Comparison of ENCODE assay signal across 20 cellular contexts in the genomic region with DNA sequence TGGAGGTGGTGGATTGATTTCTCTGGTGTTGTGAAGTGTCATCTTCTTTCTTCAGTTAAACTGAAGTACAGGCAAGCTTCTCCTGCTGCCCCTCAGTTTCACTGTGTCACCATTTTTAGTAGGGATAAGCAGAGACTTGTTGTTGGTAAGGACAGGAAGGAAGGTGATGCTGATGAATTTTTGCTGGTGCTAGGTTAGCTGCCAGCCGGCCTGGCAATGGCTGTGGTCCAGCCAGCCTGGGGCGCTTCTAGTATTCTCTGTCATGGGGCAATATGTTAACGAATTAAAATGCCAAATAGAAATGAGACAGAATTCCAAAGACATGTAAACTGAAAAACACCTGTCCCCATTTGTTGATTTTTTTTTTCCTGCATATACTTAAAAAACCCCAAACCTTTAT.
DNase-seq lines count a peak whose midpoint lies in the region; ATAC-seq, FAIRE-seq and TF ChIP-seq lines count a peak whose summit lies in the region.
"Had no signal": no experiment of that assay in that cellular context is flagged by ENCODE, and none has a peak within 500 bp of the region (broad histone marks: within the 10 kb centered on the region; RNA-seq: fewer than 3 reads in every experiment).

No MANE protein-coding gene starts in this region.

- H3K9me3 Mint-ChIP-seq in MCF 10A (ENCODE audit: unreplicated experiment), result no peaks in the 10 kb centered on the region

- no peak overlapping the region for H3K4me3 Mint-ChIP-seq in MCF 10A (ENCODE audit: unreplicated experiment)

- CTCF ChIA-PET in mammary epithelial cell (lab: Charles Lee; ENCODE audit: low non-redundant PET) (no interaction called here), MCF 10A (lab: Yijun Ruan, JAX) (interaction anchor here (0.6 kb wide), 1 partner anchor 466 kb away, joined by 3 read pairs; no protein-coding TSS in a partner anchor)

- TF ChIP-seq CTCF in mammary epithelial cell (conservative IDR thresholded peaks at IDR 0.05 in 1 of 2, IDR thresholded peaks at IDR 0.05 in 1 of 2; ENCODE audit: extremely low read depth in 1 of 2, insufficient read depth in 1 of 2, low read depth in 1 of 2, low read length in 2 of 2) (no peak), MCF 10A (IDR thresholded peaks at IDR 0.05; ENCODE audit: unreplicated experiment) (no peak), keratinocyte (optimal IDR thresholded peaks at IDR 0.05 in 1 of 3, IDR thresholded peaks at IDR 0.05 in 1 of 3, conservative IDR thresholded peaks at IDR 0.05 in 1 of 3; ENCODE audit: extremely low read depth in 1 of 3, insufficient read depth in 2 of 3, low read length in 3 of 3) (no peak)

- H3K9ac ChIP-seq in mammary epithelial cell (ENCODE audit: insufficient read depth, low read length) (no peak overlapping the region), keratinocyte (ENCODE audit: control insufficient read depth, extremely low read depth, insufficient read depth, low read length) (no peak overlapping the region)

- dilution Hi-C loops in mammary epithelial cell (cut with HindIII; ENCODE audit: low sequenced_read_pairs) (no loop called here), keratinocyte (cut with MboI; ENCODE audit: extremely low pct_ligation_motif_present, low sequenced_read_pairs) (no loop called here)

- POLR2A ChIA-PET in MCF 10A (lab: Yijun Ruan, JAX), result no interaction called here

- no peaks in the 10 kb centered on the region for H4K20me1 ChIP-seq in mammary epithelial cell (ENCODE audit: insufficient read depth, low read length)
- H4K20me1 ChIP-seq in keratinocyte (ENCODE audit: control insufficient read depth, extremely low read depth, insufficient read depth, low read length), result no peaks in the 10 kb centered on the region

- no peaks in the 10 kb centered on the region for H3K27me3 Mint-ChIP-seq in MCF 10A (ENCODE audit: insufficient read depth, unreplicated experiment)

- no peak overlapping the region for H3K27ac Mint-ChIP-seq in MCF 10A (ENCODE audit: low read depth, unreplicated experiment)

- no peaks in the 10 kb centered on the region for H3K27me3 ChIP-seq in mammary epithelial cell (ENCODE audit: insufficient read depth, low read length)
- H3K27me3 ChIP-seq in keratinocyte (ENCODE audit: control insufficient read depth, extremely low read depth, insufficient read depth, low read length), result no peaks in the 10 kb centered on the region
- H3K27me3 ChIP-seq: MG63, SJSA1 had no signal

- H3K27ac ChIP-seq in mammary epithelial cell (ENCODE audit: insufficient read depth, low read depth, low read length) (no peak overlapping the region), keratinocyte (ENCODE audit: control insufficient read depth, insufficient read depth, low read length) (no peak overlapping the region)
- H3K27ac ChIP-seq: SJSA1 had no signal

- H3K79me2 ChIP-seq in mammary epithelial cell (ENCODE audit: insufficient read depth, low read length) (no peaks in the 10 kb centered on the region), keratinocyte (ENCODE audit: control insufficient read depth, insufficient read depth, low read length) (no peaks in the 10 kb centered on the region)

- H2AFZ ChIP-seq in mammary epithelial cell (ENCODE audit: low read depth, low read length), result no peak overlapping the region
- H2AFZ ChIP-seq in keratinocyte (ENCODE audit: control insufficient read depth, low read length), result peak overlapping the region; percentile 62

- ATAC-seq in GM19023 (IDR thresholded peaks at IDR 0.05; ENCODE audit: unreplicated experiment), result no peak

- H3K4me2 ChIP-seq in mammary epithelial cell (ENCODE audit: insufficient read depth, low read depth, low read length) (no peak overlapping the region), keratinocyte (ENCODE audit: control insufficient read depth, extremely low read depth, insufficient read depth, low read depth, low read length) (peak overlapping the region; percentile 30)

- peak; percentile 17 for DNase-seq in mammary epithelial cell
- no peak for DNase-seq in MCF 10A (ENCODE audit: unreplicated experiment)
- DNase-seq in cerebellar cortex (ENCODE audit: low spot score), result peak; percentile 97
- DNase-seq in keratinocyte (ENCODE audit: low read depth, low spot score), result no peak
- DNase-seq in NAMALWA (ENCODE audit: low spot score), result no peak
- DNase-seq in EL, result no peak
- DNase-seq: Calu3, HCEC 1CT, KBM-7, MG63, NCI-H1048, NCI-H1417 treated with DMSO at 0.1 percent for 48 hours, NCI-H187 treated with DMSO at 0.1 percent for 48 hours, NCI-H526 treated with DMSO at 0.1 percent for 48 hours, Right ventricle myocardium superior, RPMI8226 had no signal

- H3K9me3 ChIP-seq in mammary epithelial cell (replicated peaks; ENCODE audit: insufficient read depth, low read length), result no peaks in the 10 kb centered on the region
- H3K9me3 ChIP-seq in keratinocyte (ENCODE audit: control insufficient read depth, low read depth, low read length), result no peaks in the 10 kb centered on the region
- H3K9me3 ChIP-seq: MG63, SJSA1 had no signal

- H3K36me3 Mint-ChIP-seq in MCF 10A (ENCODE audit: insufficient read depth, unreplicated experiment), result no peaks in the 10 kb centered on the region

- in situ Hi-C loops in mammary epithelial cell (cut with MboI; ENCODE audit: low sequenced_read_pairs in 2 of 2), result no loop called here

- WGBS in mammary epithelial cell (ENCODE audit: low coverage, missing lambda C conversion rate), result 4% methylated on average over 3 of the region's 3 CpGs

- no peak for FAIRE-seq in keratinocyte (lab: Jason Lieb, UNC)
- FAIRE-seq: G401.6, H1 had no signal

- H3K4me1 ChIP-seq in mammary epithelial cell (ENCODE audit: insufficient read depth, low read length), result no peaks in the 10 kb centered on the region
- peaks cover 6% of the 10 kb centered on the region for H3K4me1 ChIP-seq in keratinocyte (ENCODE audit: control insufficient read depth, extremely low read depth, insufficient read depth, low read length)
- H3K4me1 ChIP-seq: SJSA1 had no signal

- no peaks in the 10 kb centered on the region for H3K36me3 ChIP-seq in mammary epithelial cell (ENCODE audit: insufficient read depth, low read length)
- H3K36me3 ChIP-seq in keratinocyte (ENCODE audit: control insufficient read depth in 2 of 2, extremely low read depth in 1 of 2, insufficient read depth in 2 of 2, low read length in 2 of 2), result no peaks in the 10 kb centered on the region
- H3K36me3 ChIP-seq: MG63, SJSA1 had no signal

- H3K9me1 ChIP-seq in keratinocyte (ENCODE audit: control insufficient read depth, extremely low read depth, insufficient read depth, low read length), result no peaks in the 10 kb centered on the region

- BruUV-seq in mammary epithelial cell (replicated peaks; lab: Mats Ljungman, UMichigan) (no TSS peak), MCF 10A (replicated peaks; lab: Mats Ljungman, UMichigan) (no TSS peak)

- H3K4me3 ChIP-seq in mammary epithelial cell (replicated peaks in 1 of 3; ENCODE audit: insufficient read depth in 1 of 3, low read depth in 2 of 3, low read length in 3 of 3) (no peak overlapping the region), keratinocyte (ENCODE audit: control insufficient read depth in 2 of 3, extremely low read depth in 1 of 3, insufficient read depth in 2 of 3, low read depth in 1 of 3, low read length in 3 of 3) (no peak overlapping the region)
- H3K4me3 ChIP-seq: MG63, SJSA1 had no signal

- intact Hi-C loops in mammary epithelial cell (cut with micrococcal nuclease), result no loop called here
- intact Hi-C loops in MCF 10A (cut with micrococcal nuclease), result no loop called here

- no peaks in the 10 kb centered on the region for H3K4me1 Mint-ChIP-seq in MCF 10A (ENCODE audit: insufficient read depth, unreplicated experiment)

Comparison
In these comparisons a context has a peak if more than half of its experiments do, and no peak if none do; other contexts are left out.
1. DNase-seq: peak in mammary epithelial cell (single experiment) and cerebellar cortex (single experiment); none in MCF 10A (single experiment), keratinocyte (single experiment), NAMALWA (single experiment) and EL (single experiment).